ENCODE assay signal across 6 cellular contexts in the genomic region with DNA sequence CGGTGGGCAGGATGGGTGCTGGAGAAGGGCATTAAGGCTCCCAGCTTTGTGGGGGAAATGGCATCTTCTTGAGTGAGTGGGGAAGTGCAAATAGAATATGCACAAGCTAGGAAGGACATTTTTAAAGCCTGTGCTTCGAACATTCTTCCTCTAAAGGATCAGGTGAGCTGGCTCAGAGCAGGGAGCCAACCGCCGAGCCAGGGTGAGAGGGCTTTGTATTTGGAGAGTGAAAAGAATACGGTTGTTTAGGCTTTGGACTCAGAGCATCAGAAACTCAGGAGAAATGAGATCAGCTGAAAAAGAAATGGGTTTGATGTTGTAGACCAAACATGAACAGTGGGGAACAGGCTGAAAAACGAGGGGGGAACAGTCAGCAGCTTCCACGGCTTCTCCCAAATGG. TPM values are rescaled to one million over a fixed set of nuclear protein-coding genes. Genes with fewer than 3 reads are reported as not detected.
"Had no signal": no experiment of that assay in that cellular context is flagged by ENCODE, and none has a peak within 500 bp of the region (broad histone marks: within the 10 kb centered on the region; RNA-seq: fewer than 3 reads in every experiment).

No MANE protein-coding gene starts in this region.

RNA-seq across cellular contexts. Expression of a gene that starts 19.8 kb away (rescaled TPM):
- total RNA-seq: OCI-LY7, PC-3, RPMI7951, SJSA1, SK-MEL-5 had no signal
- polyA plus RNA-seq: SK-N-SH had no signal
